ENCODE assay signal across 19 cellular contexts in the genomic region with DNA sequence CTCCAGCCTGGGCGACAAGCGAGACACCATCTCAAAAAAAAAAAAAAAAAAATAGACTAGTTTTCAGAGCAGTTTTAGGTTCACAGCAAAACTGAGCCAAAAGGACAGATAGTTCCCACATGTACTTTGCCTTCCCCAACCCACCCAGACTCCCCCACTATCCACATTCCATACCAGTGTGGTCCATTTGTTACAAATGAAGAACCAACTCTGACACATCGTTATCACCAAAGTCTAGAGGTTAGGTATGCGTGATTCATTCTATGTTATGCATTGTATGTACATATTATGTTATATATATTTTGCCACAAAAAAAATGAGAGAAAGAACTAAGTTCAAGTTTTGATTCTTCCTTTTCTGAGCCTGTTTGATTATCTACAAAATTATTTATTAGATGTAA. TPM values are rescaled to one million over a fixed set of nuclear protein-coding genes. Genes with fewer than 3 reads are reported as not detected.
"Had no signal": no experiment of that assay in that cellular context is flagged by ENCODE, and none has a peak within 500 bp of the region (broad histone marks: within the 10 kb centered on the region; RNA-seq: fewer than 3 reads in every experiment).

No MANE protein-coding gene starts in this region.

- ATAC-seq: activated CD8-positive, alpha-beta T cell treated with anti-CD3 and anti-CD28 coated beads, Interleukin-2, amount 10 ng/mL, durations not matched to agents 7 days and 5 days; heart right ventricle; mucosa of descending colon; stimulated activated naive CD8-positive, alpha-beta T cell treated with anti-CD3 and anti-CD28 coated beads, Interleukin-15, amount 100 ng/mL, for 72 hours had no signal

- H3K4me3 ChIP-seq: heart right ventricle, mucosa of descending colon, neural progenitor cell, suprapubic skin, vagina had no signal

- H3K4me3 Mint-ChIP-seq: activated CD4-positive, alpha-beta T cell treated with anti-CD3 and anti-CD28 coated beads, Interleukin-2, amount 10 ng/mL, durations not matched to agents 24 days and 14 days; activated CD8-positive, alpha-beta T cell treated with anti-CD3 and anti-CD28 coated beads, Interleukin-2, amount 10 ng/mL, durations not matched to agents 7 days and 5 days; neural progenitor cell; stimulated activated naive CD8-positive, alpha-beta T cell treated with anti-CD3 and anti-CD28 coated beads, Interleukin-15, amount 100 ng/mL, for 72 hours had no signal

- H3K27ac Mint-ChIP-seq: neural progenitor cell; progenitor cell of endocrine pancreas; stimulated activated naive CD8-positive, alpha-beta T cell treated with anti-CD3 and anti-CD28 coated beads, Interleukin-15, amount 100 ng/mL, for 72 hours had no signal

- H3K27me3 ChIP-seq: heart right ventricle, neural progenitor cell, suprapubic skin, vagina had no signal

- H3K9me3 Mint-ChIP-seq: activated CD4-positive, alpha-beta T cell treated with anti-CD3 and anti-CD28 coated beads, Interleukin-2, amount 10 ng/mL, durations not matched to agents 24 days and 14 days; naive B cell; neural progenitor cell; stimulated activated naive CD8-positive, alpha-beta T cell treated with anti-CD3 and anti-CD28 coated beads, Interleukin-15, amount 100 ng/mL, for 72 hours had no signal

- H3K4me2 ChIP-seq: neural progenitor cell had no signal

- H3K27ac ChIP-seq: heart right ventricle, neural progenitor cell, suprapubic skin, vagina had no signal

- H3K9me3 ChIP-seq: heart right ventricle, mucosa of descending colon, suprapubic skin, vagina had no signal

- DNase-seq: activated CD4-positive, alpha-beta T cell treated with anti-CD3 and anti-CD28 coated beads, Interleukin-2, amount 10 ng/mL, durations not matched to agents 24 days and 14 days; activated CD8-positive, alpha-beta T cell treated with anti-CD3 and anti-CD28 coated beads, Interleukin-2, amount 10 ng/mL, durations not matched to agents 7 days and 5 days; activated effector memory CD4-positive, alpha-beta T cell treated with anti-CD3 and anti-CD28 coated beads, Interleukin-2, amount 50 U/mL, for 16 hours; activated naive CD4-positive, alpha-beta T cell treated with anti-CD3 and anti-CD28 coated beads, Interleukin-2, amount 50 U/mL, for 16 hours; activated T-cell treated with anti-CD3 and anti-CD28 coated beads, Interleukin-2, amount 50 U/mL, for 48 hours; heart right ventricle; mucosa of descending colon; stimulated activated naive CD8-positive, alpha-beta T cell treated with anti-CD3 and anti-CD28 coated beads, Interleukin-15, amount 100 ng/mL, for 72 hours; T1000 had no signal

- H2AFZ ChIP-seq: neural progenitor cell had no signal

- H3K27me3 Mint-ChIP-seq: activated CD4-positive, alpha-beta T cell treated with anti-CD3 and anti-CD28 coated beads, Interleukin-2, amount 10 ng/mL, durations not matched to agents 24 days and 14 days; naive B cell; progenitor cell of endocrine pancreas; stimulated activated naive CD8-positive, alpha-beta T cell treated with anti-CD3 and anti-CD28 coated beads, Interleukin-15, amount 100 ng/mL, for 72 hours had no signal

RNA-seq across cellular contexts. Expression of a gene that starts 7.6 kb away (rescaled TPM):
- total RNA-seq: activated CD4-positive, alpha-beta T cell treated with anti-CD3 and anti-CD28 coated beads, Interleukin-2, amount 10 ng/mL, durations not matched to agents 24 days and 14 days; activated CD8-positive, alpha-beta T cell treated with anti-CD3 and anti-CD28 coated beads, Interleukin-2, amount 10 ng/mL, durations not matched to agents 7 days and 5 days; cardiac septum; heart right ventricle; liver; mucosa of descending colon; osteoblast; progenitor cell of endocrine pancreas; suprapubic skin; T-helper 1 cell treated with Interleukin-12 subunit alpha and Interleukin-12 subunit beta and Interleukin-4 antibody, amounts not matched to agents 30 ng/mL and 1 ng/mL, for 36 hours; vagina had no signal
- polyA plus RNA-seq: esophagus, heart right ventricle had no signal
